2 cellular contexts compared by ENCODE assay signal in the genomic region with DNA sequence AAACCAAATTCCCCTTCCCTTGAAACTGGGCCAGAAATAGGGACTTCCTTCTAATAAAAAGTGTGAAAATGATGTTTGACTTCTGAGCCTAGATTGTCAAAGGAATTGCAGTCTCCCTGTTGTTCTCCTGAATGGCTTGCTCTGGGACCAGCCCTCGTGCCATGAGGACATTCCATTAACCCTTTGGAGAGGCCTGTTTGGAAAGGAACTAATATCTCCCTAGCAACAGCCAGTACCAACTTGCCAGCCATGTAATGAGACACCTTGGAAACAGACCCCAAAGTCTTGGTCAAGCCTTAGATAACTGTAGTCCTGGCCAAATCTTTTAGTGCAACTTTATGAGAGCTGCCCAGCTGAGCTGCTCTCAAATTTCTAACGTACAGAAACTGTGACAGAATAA.
A peak's percentile ranks its signal among the peaks of the same experiment; 100 is the strongest.
TF ChIP-seq lines count a peak whose summit lies in the region.

No MANE protein-coding gene starts in this region.

TF ChIP-seq in GM23338, 12 proteins besides CTCF, POLR2A, EP300 and RAD21:
- no peak for TF ChIP-seq ETS1 (IDR thresholded peaks at IDR 0.05)
- TF ChIP-seq POLR2AphosphoS5 (IDR thresholded peaks at IDR 0.05; ENCODE audit: low read depth) = no peak
- TF ChIP-seq ZNF114 (CRISPR knock-in tag; IDR thresholded peaks at IDR 0.05) = no peak
- TF ChIP-seq, protein P1, sequence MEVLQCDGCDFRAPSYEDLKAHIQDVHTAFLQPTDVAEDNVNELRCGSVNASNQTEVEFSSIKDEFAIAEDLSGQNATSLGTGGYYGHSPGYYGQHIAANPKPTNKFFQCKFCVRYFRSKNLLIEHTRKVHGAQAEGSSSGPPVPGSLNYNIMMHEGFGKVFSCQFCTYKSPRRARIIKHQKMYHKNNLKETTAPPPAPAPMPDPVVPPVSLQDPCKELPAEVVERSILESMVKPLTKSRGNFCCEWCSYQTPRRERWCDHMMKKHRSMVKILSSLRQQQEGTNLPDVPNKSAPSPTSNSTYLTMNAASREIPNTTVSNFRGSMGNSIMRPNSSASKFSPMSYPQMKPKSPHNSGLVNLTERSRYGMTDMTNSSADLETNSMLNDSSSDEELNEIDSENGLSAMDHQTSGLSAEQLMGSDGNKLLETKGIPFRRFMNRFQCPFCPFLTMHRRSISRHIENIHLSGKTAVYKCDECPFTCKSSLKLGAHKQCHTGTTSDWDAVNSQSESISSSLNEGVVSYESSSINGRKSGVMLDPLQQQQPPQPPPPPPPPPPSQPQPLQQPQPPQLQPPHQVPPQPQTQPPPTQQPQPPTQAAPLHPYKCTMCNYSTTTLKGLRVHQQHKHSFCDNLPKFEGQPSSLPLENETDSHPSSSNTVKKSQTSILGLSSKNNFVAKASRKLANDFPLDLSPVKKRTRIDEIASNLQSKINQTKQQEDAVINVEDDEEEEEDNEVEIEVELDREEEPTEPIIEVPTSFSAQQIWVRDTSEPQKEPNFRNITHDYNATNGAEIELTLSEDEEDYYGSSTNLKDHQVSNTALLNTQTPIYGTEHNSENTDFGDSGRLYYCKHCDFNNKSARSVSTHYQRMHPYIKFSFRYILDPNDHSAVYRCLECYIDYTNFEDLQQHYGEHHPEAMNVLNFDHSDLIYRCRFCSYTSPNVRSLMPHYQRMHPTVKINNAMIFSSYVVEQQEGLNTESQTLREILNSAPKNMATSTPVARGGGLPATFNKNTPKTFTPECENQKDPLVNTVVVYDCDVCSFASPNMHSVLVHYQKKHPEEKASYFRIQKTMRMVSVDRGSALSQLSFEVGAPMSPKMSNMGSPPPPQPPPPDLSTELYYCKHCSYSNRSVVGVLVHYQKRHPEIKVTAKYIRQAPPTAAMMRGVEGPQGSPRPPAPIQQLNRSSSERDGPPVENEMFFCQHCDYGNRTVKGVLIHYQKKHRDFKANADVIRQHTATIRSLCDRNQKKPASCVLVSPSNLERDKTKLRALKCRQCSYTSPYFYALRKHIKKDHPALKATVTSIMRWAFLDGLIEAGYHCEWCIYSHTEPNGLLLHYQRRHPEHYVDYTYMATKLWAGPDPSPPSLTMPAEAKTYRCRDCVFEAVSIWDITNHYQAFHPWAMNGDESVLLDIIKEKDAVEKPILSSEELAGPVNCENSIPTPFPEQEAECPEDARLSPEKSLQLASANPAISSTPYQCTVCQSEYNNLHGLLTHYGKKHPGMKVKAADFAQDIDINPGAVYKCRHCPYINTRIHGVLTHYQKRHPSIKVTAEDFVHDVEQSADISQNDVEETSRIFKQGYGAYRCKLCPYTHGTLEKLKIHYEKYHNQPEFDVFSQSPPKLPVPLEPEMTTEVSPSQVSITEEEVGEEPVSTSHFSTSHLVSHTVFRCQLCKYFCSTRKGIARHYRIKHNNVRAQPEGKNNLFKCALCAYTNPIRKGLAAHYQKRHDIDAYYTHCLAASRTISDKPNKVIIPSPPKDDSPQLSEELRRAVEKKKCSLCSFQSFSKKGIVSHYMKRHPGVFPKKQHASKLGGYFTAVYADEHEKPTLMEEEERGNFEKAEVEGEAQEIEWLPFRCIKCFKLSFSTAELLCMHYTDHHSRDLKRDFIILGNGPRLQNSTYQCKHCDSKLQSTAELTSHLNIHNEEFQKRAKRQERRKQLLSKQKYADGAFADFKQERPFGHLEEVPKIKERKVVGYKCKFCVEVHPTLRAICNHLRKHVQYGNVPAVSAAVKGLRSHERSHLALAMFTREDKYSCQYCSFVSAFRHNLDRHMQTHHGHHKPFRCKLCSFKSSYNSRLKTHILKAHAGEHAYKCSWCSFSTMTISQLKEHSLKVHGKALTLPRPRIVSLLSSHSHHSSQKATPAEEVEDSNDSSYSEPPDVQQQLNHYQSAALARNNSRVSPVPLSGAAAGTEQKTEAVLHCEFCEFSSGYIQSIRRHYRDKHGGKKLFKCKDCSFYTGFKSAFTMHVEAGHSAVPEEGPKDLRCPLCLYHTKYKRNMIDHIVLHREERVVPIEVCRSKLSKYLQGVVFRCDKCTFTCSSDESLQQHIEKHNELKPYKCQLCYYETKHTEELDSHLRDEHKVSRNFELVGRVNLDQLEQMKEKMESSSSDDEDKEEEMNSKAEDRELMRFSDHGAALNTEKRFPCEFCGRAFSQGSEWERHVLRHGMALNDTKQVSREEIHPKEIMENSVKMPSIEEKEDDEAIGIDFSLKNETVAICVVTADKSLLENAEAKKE (CRISPR knock-in tag; IDR thresholded peaks at IDR 0.05) = no peak
- no peak for TF ChIP-seq ZNF331 (CRISPR knock-in tag; IDR thresholded peaks at IDR 0.05; ENCODE audit: low read depth)

TF ChIP-seq in H1, 55 proteins besides CTCF, POLR2A, EP300 and RAD21:
- TF ChIP-seq RFX5 (IDR thresholded peaks at IDR 0.05; ENCODE audit: borderline replicate concordance, low read depth, low read length) (peak; percentile 65), E2F6 (IDR thresholded peaks at IDR 0.05) (peak; percentile 30; the same call in 1 of the 2 replicates), CHD7 (IDR thresholded peaks at IDR 0.05; ENCODE audit: insufficient replicate concordance, low read length) (no peak)
- TF ChIP-seq, protein P2, sequence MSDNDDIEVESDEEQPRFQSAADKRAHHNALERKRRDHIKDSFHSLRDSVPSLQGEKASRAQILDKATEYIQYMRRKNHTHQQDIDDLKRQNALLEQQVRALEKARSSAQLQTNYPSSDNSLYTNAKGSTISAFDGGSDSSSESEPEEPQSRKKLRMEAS (IDR thresholded peaks at IDR 0.05) = peak; percentile 78
